ENCODE assay signal across 29 cellular contexts in genomic region chr3:186843039-186843432, GRCh38. TPM values are rescaled to one million over a fixed set of nuclear protein-coding genes. Genes with fewer than 3 reads are reported as not detected.
"Had no signal": no experiment of that assay in that cellular context is flagged by ENCODE, and none has a peak within 500 bp of the region (broad histone marks: within the 10 kb centered on the region; RNA-seq: fewer than 3 reads in every experiment).

No MANE protein-coding gene starts in this region.

- H3K4me3 Mint-ChIP-seq: mesothelial cell of epicardium; naive B cell; natural killer cell treated with Interleukin-12 subunit alpha and Interleukin-12 subunit beta and Interleukin-15 and Interleukin-18, amount 100 ng/mL, for 72 hours; neural crest cell; stimulated activated effector memory CD8-positive, alpha-beta T cell treated with anti-CD3 and anti-CD28 coated beads, Interleukin-12 subunit alpha, Interleukin-12 subunit beta, amount 100 ng/mL, for 72 hours; type B pancreatic cell had no signal

- H3K79me2 ChIP-seq: parathyroid adenoma had no signal

- H3K9ac ChIP-seq: parathyroid adenoma had no signal

- H3K27ac Mint-ChIP-seq: mesothelial cell of epicardium; naive B cell; natural killer cell treated with Interleukin-12 subunit alpha and Interleukin-12 subunit beta and Interleukin-15 and Interleukin-18, amount 100 ng/mL, for 72 hours; stimulated activated effector memory CD8-positive, alpha-beta T cell treated with anti-CD3 and anti-CD28 coated beads, Interleukin-12 subunit alpha, Interleukin-12 subunit beta, amount 100 ng/mL, for 72 hours; type B pancreatic cell had no signal

- H3K36me3 ChIP-seq: gastrocnemius medialis, neutrophil, stomach, tibial artery had no signal

- FAIRE-seq: keratinocyte had no signal

- H3K4me3 ChIP-seq: coronary artery, gastrocnemius medialis, lung, mucosa of descending colon, stomach, testis, tibial artery had no signal

- H3K9me3 Mint-ChIP-seq: mesothelial cell of epicardium; naive B cell; natural killer cell treated with Interleukin-12 subunit alpha and Interleukin-12 subunit beta and Interleukin-15 and Interleukin-18, amount 100 ng/mL, for 72 hours; neural crest cell; stimulated activated effector memory CD8-positive, alpha-beta T cell treated with anti-CD3 and anti-CD28 coated beads, Interleukin-12 subunit alpha, Interleukin-12 subunit beta, amount 100 ng/mL, for 72 hours; type B pancreatic cell had no signal

- DNase-seq: effector CD4-positive, alpha-beta T cell; foreskin fibroblast; gastrocnemius medialis; head of caudate nucleus; mesenchymal stem cell; mucosa of descending colon; naive B cell; stimulated activated CD4-positive, alpha-beta T cell treated with anti-CD3 and anti-CD28 coated beads, Interleukin-4, amount 100 ng/mL, for 24 hours; stimulated activated naive CD4-positive, alpha-beta T cell treated with Interleukin-2 at 50 U/mL for 16 hours; stomach; substantia nigra; testis; tibial artery had no signal

- H3K27me3 ChIP-seq: neutrophil, testis had no signal

- H3K9me3 ChIP-seq: gastrocnemius medialis, mucosa of descending colon, neutrophil, stomach, testis, tibial artery had no signal

- H3K27ac ChIP-seq: coronary artery, epithelial cell of prostate, gastrocnemius medialis, neutrophil, parathyroid adenoma, stomach, testis, tibial artery had no signal

- H3K4me1 Mint-ChIP-seq: naive B cell; neural crest cell; stimulated activated effector memory CD8-positive, alpha-beta T cell treated with anti-CD3 and anti-CD28 coated beads, Interleukin-12 subunit alpha, Interleukin-12 subunit beta, amount 100 ng/mL, for 72 hours had no signal

- H3K4me1 ChIP-seq: gastrocnemius medialis, parathyroid adenoma, stomach, testis had no signal

- H3K36me3 Mint-ChIP-seq: mesothelial cell of epicardium; naive B cell; natural killer cell treated with Interleukin-12 subunit alpha and Interleukin-12 subunit beta and Interleukin-15 and Interleukin-18, amount 100 ng/mL, for 72 hours; type B pancreatic cell had no signal

- ATAC-seq: esophagus mucosa; gastrocnemius medialis; mucosa of descending colon; stimulated activated effector memory CD8-positive, alpha-beta T cell treated with anti-CD3 and anti-CD28 coated beads, Interleukin-12 subunit alpha, Interleukin-12 subunit beta, amount 100 ng/mL, for 72 hours had no signal

- H2AFZ ChIP-seq: parathyroid adenoma had no signal

RNA-seq across cellular contexts. Expression of gene ADIPOQ, which starts 0.5 kb away (rescaled TPM):
- total RNA-seq: dermis microvascular lymphatic vessel endothelial cell; glomerular endothelial cell; liver; mesothelial cell of epicardium; natural killer cell treated with Interleukin-12 subunit alpha and Interleukin-12 subunit beta and Interleukin-15 and Interleukin-18, amount 100 ng/mL, for 72 hours; neural crest cell; progenitor cell of endocrine pancreas had no signal
- polyA plus RNA-seq: keratinocyte had no signal
